In genomic region chr2:204260162-204260877, GRCh38 we compare ENCODE assay signal across 8 cellular contexts.
DNase-seq lines count a peak whose midpoint lies in the region; ATAC-seq and TF ChIP-seq lines count a peak whose summit lies in the region.

No MANE protein-coding gene starts in this region.

- H3K9ac ChIP-seq in SK-N-MC (ENCODE audit: insufficient read length), result no peak overlapping the region

- no peak for TF ChIP-seq POLR2A in body of pancreas (IDR thresholded peaks at IDR 0.05)

- no peaks in the 10 kb centered on the region for H3K27me3 ChIP-seq in body of pancreas

- H3K4me3 Mint-ChIP-seq in CD14-positive monocyte, result no peak overlapping the region

- DNase-seq in CD14-positive monocyte (ENCODE audit: low spot score) (no peak), M059J (ENCODE audit: low read depth) (peak; percentile 57), SK-N-MC (ENCODE audit: low read depth, low spot score) (peak; percentile 61), body of pancreas (peak; percentile 59 to 77 (median 66)), iPS DF 4.7 (ENCODE audit: extremely low read depth, low spot score) (peak; percentile 49), NCI-H226 (no peak)
- peak; percentile 12 for DNase-seq in stimulated activated CD4-positive, alpha-beta T cell treated with anti-CD3 and anti-CD28 coated beads, Interleukin-12 subunit alpha, Interleukin-12 subunit beta, amount 100 ng/mL, for 4 hours

- H3K27ac ChIP-seq in SK-N-MC (no peak overlapping the region), body of pancreas (no peak overlapping the region)

- H3K4me1 ChIP-seq in body of pancreas, result no peaks in the 10 kb centered on the region

- peak; percentile 80 for TF ChIP-seq CTCF in CD14-positive monocyte (IDR thresholded peaks at IDR 0.05)
- TF ChIP-seq CTCF in body of pancreas (IDR thresholded peaks at IDR 0.05), result peak; percentile 52 to 82 (median 73)

- peaks cover 0 to 2% (median 0%) of the 10 kb centered on the region in 7 donors for H3K9me3 Mint-ChIP-seq in CD14-positive monocyte

- no peak overlapping the region for H3K27ac Mint-ChIP-seq in CD14-positive monocyte

- H3K36me3 Mint-ChIP-seq in CD14-positive monocyte, result no peaks in the 10 kb centered on the region

- ATAC-seq in GM19351 (IDR thresholded peaks at IDR 0.05; ENCODE audit: unreplicated experiment), result peak; percentile 83
- ATAC-seq in body of pancreas, result peak; percentile 58

- H3K36me3 ChIP-seq in SK-N-MC (ENCODE audit: insufficient read depth, low read length), result no peaks in the 10 kb centered on the region
- H3K36me3 ChIP-seq in body of pancreas (replicated peaks in 1 of 2; ENCODE audit: insufficient read depth in 1 of 2, low read depth in 2 of 2), result no peaks in the 10 kb centered on the region

- H3K4me1 Mint-ChIP-seq in CD14-positive monocyte, result peaks cover 26% of the 10 kb centered on the region

- H3K4me3 ChIP-seq in SK-N-MC, result no peak overlapping the region
- no peak overlapping the region for H3K4me3 ChIP-seq in body of pancreas

- H3K9me3 ChIP-seq in SK-N-MC (ENCODE audit: low read depth, low read length) (no peaks in the 10 kb centered on the region), body of pancreas (no peaks in the 10 kb centered on the region)

- intact Hi-C loops in CD14-positive monocyte (cut with micrococcal nuclease) (no loop called here), body of pancreas (cut with DNase I) (no loop called here)

- peaks cover 10 to 21% (median 16%) of the 10 kb centered on the region in 3 donors for H3K27me3 Mint-ChIP-seq in CD14-positive monocyte (ENCODE audit: low read depth in 3 of 3)

- 36 to 44% methylated on average over 9 of the region's 9 CpGs for WGBS in body of pancreas, 2 donors

Comparison
In these comparisons a context has a peak if more than half of its experiments do, and no peak if none do; other contexts are left out.
1. DNase-seq: peak in M059J (single experiment), SK-N-MC (single experiment), body of pancreas (4 of 4), iPS DF 4.7 (single experiment) and stimulated activated CD4-positive, alpha-beta T cell treated with anti-CD3 and anti-CD28 coated beads, Interleukin-12 subunit alpha, Interleukin-12 subunit beta, amount 100 ng/mL, for 4 hours (single experiment); none in CD14-positive monocyte (single experiment) and NCI-H226 (single experiment).